22 cellular contexts compared by ENCODE assay signal in genomic region chr1:118507391-118507790, GRCh38.
"Had no signal": no experiment of that assay in that cellular context is flagged by ENCODE, and none has a peak within 500 bp of the region (broad histone marks: within the 10 kb centered on the region; RNA-seq: fewer than 3 reads in every experiment).

No MANE protein-coding gene starts in this region.

- H2AFZ ChIP-seq: hepatocyte had no signal

- H3K27ac ChIP-seq: coronary artery, dorsolateral prefrontal cortex, esophagus muscularis mucosa, foreskin keratinocyte, gastroesophageal sphincter, heart left ventricle, hepatocyte, left lung, lower lobe of right lung had no signal

- H3K27me3 Mint-ChIP-seq: naive thymus-derived CD4-positive, alpha-beta T cell had no signal

- H3K4me1 ChIP-seq: foreskin keratinocyte, gastroesophageal sphincter, left lung, lower lobe of right lung had no signal

- H3K4me1 Mint-ChIP-seq: immature natural killer cell; naive thymus-derived CD4-positive, alpha-beta T cell had no signal

- H3K27ac Mint-ChIP-seq: immature natural killer cell; naive thymus-derived CD4-positive, alpha-beta T cell had no signal

- H3K27me3 ChIP-seq: dorsolateral prefrontal cortex, esophagus muscularis mucosa, foreskin keratinocyte, gastroesophageal sphincter, heart left ventricle, hepatocyte had no signal

- H3K4me3 Mint-ChIP-seq: immature natural killer cell; naive thymus-derived CD4-positive, alpha-beta T cell had no signal

- H3K4me2 ChIP-seq: hepatocyte had no signal

- H3K4me3 ChIP-seq: coronary artery, dorsolateral prefrontal cortex, esophagus muscularis mucosa, gastroesophageal sphincter, heart left ventricle, hepatocyte, left lung, lower lobe of right lung had no signal

- H3K36me3 ChIP-seq: esophagus muscularis mucosa, gastroesophageal sphincter, heart left ventricle, left lung, lower lobe of right lung had no signal

- H3K79me2 ChIP-seq: hepatocyte had no signal

- ATAC-seq: foreskin keratinocyte; gastroesophageal sphincter; heart left ventricle; left colon; left lung; left ventricle myocardium superior; lower lobe of right lung; naive thymus-derived CD4-positive, alpha-beta T cell had no signal

- H3K36me3 Mint-ChIP-seq: immature natural killer cell; naive thymus-derived CD4-positive, alpha-beta T cell had no signal

- DNase-seq: dermis blood vessel endothelial cell; dorsolateral prefrontal cortex; effector CD4-positive, alpha-beta T cell; effector memory CD4-positive, alpha-beta T cell; foreskin keratinocyte; heart left ventricle; hypothalamus; immature natural killer cell; islet precursor cell; kidney; kidney glomerular epithelial cell; left colon; left lung; left ventricle myocardium superior; lower lobe of right lung; mesenchymal stem cell; midbrain; naive thymus-derived CD4-positive, alpha-beta T cell had no signal
